14 cellular contexts compared by ENCODE assay signal in genomic region chr6:50819527-50819905, GRCh38. TPM values are rescaled to one million over a fixed set of nuclear protein-coding genes. Genes with fewer than 3 reads are reported as not detected.
DNase-seq lines count a peak whose midpoint lies in the region; ATAC-seq and TF ChIP-seq lines count a peak whose summit lies in the region.
"Had no signal": no experiment of that assay in that cellular context is flagged by ENCODE, and none has a peak within 500 bp of the region (broad histone marks: within the 10 kb centered on the region; RNA-seq: fewer than 3 reads in every experiment).

No MANE protein-coding gene starts in this region.

- H3K9me3 ChIP-seq in breast epithelium = no peaks in the 10 kb centered on the region
- H3K9me3 ChIP-seq in suprapubic skin = no peaks in the 10 kb centered on the region

- H3K27ac ChIP-seq in breast epithelium (peak overlapping the region; percentile 97 to 98), suprapubic skin (peak overlapping the region; percentile 89)

- intact Hi-C loops in activated CD4-positive, alpha-beta T cell treated with anti-CD3 and anti-CD28 coated beads, Interleukin-2, amount 10 ng/mL, durations not matched to agents 24 days and 14 days (cut with micrococcal nuclease) = loop anchor here (10.0 kb wide), 1 partner anchor 1035 kb away; no protein-coding TSS in a partner anchor
- intact Hi-C loops in breast epithelium (cut with DNase I; ENCODE audit: low total_unique reads) = loop anchor here (5.0 kb wide), 1 partner anchor 1143 kb away; no protein-coding TSS in a partner anchor

- H3K4me3 ChIP-seq in breast epithelium (peak overlapping the region; percentile 19 to 78 (median 63)), suprapubic skin (peak overlapping the region; percentile 54)

- no peaks in the 10 kb centered on the region for H3K36me3 Mint-ChIP-seq in activated CD4-positive, alpha-beta T cell treated with anti-CD3 and anti-CD28 coated beads, Interleukin-2, amount 10 ng/mL, durations not matched to agents 24 days and 14 days (ENCODE audit: low read depth)

- peaks cover 15% of the 10 kb centered on the region for H3K4me1 Mint-ChIP-seq in activated CD4-positive, alpha-beta T cell treated with anti-CD3 and anti-CD28 coated beads, Interleukin-2, amount 10 ng/mL, durations not matched to agents 24 days and 14 days

- H3K4me3 Mint-ChIP-seq in activated CD4-positive, alpha-beta T cell treated with anti-CD3 and anti-CD28 coated beads, Interleukin-2, amount 10 ng/mL, durations not matched to agents 24 days and 14 days = no peak overlapping the region
- H3K4me3 Mint-ChIP-seq: natural killer cell treated with Interleukin-12 subunit alpha and Interleukin-12 subunit beta and Interleukin-15 and Interleukin-18, amount 100 ng/mL, for 72 hours had no signal

- no peak for ATAC-seq in GM21528 (IDR thresholded peaks at IDR 0.05; ENCODE audit: low FRiP score, unreplicated experiment)
- ATAC-seq: natural killer cell treated with Interleukin-12 subunit alpha and Interleukin-12 subunit beta and Interleukin-15 and Interleukin-18, amount 100 ng/mL, for 72 hours had no signal

- TF ChIP-seq POLR2A in breast epithelium (IDR thresholded peaks at IDR 0.05) = no peak
- TF ChIP-seq POLR2A in suprapubic skin (IDR thresholded peaks at IDR 0.05) = no peak

- no peak overlapping the region for H3K27ac Mint-ChIP-seq in activated CD4-positive, alpha-beta T cell treated with anti-CD3 and anti-CD28 coated beads, Interleukin-2, amount 10 ng/mL, durations not matched to agents 24 days and 14 days
- H3K27ac Mint-ChIP-seq: natural killer cell treated with Interleukin-12 subunit alpha and Interleukin-12 subunit beta and Interleukin-15 and Interleukin-18, amount 100 ng/mL, for 72 hours had no signal

- H3K27me3 ChIP-seq in breast epithelium (peaks cover 2 to 25% of the 10 kb centered on the region in 2 donors), suprapubic skin (peaks cover 76% of the 10 kb centered on the region)

- H3K36me3 ChIP-seq in breast epithelium (no peaks in the 10 kb centered on the region), suprapubic skin (no peaks in the 10 kb centered on the region)

- H3K27me3 Mint-ChIP-seq in activated CD4-positive, alpha-beta T cell treated with anti-CD3 and anti-CD28 coated beads, Interleukin-2, amount 10 ng/mL, durations not matched to agents 24 days and 14 days = peaks cover 84% of the 10 kb centered on the region

- peak; percentile 57 for DNase-seq in activated CD4-positive, alpha-beta T cell treated with anti-CD3 and anti-CD28 coated beads, Interleukin-2, amount 10 ng/mL, durations not matched to agents 24 days and 14 days
- DNase-seq in activated CD4-positive, alpha-beta T cell treated with anti-CD3 and anti-CD28 coated beads for 4 hours = no peak
- DNase-seq in breast epithelium (ENCODE audit: low spot score in 2 of 2) (no peak), kidney tubule cell (ENCODE audit: low spot score) (peak; percentile 28), suprapubic skin (ENCODE audit: low spot score in 2 of 2) (peak in 1 of 2 donors; percentile 46), NAMALWA (ENCODE audit: low spot score) (no peak), 8988T (no peak)
- DNase-seq: activated naive CD4-positive, alpha-beta T cell treated with anti-CD3 and anti-CD28 coated beads, Interleukin-2, amount 50 U/mL, for 16 hours; GOT3; NCI-H524; T1000 had no signal

- under 1% methylated on average over 18 of the region's 44 CpGs for WGBS in suprapubic skin

- no peaks in the 10 kb centered on the region for H3K9me3 Mint-ChIP-seq in activated CD4-positive, alpha-beta T cell treated with anti-CD3 and anti-CD28 coated beads, Interleukin-2, amount 10 ng/mL, durations not matched to agents 24 days and 14 days
- H3K9me3 Mint-ChIP-seq: natural killer cell treated with Interleukin-12 subunit alpha and Interleukin-12 subunit beta and Interleukin-15 and Interleukin-18, amount 100 ng/mL, for 72 hours had no signal

- TF ChIP-seq CTCF in breast epithelium (IDR thresholded peaks at IDR 0.05) (no peak), suprapubic skin (IDR thresholded peaks at IDR 0.05) (no peak)

- no peaks in the 10 kb centered on the region for H3K4me1 ChIP-seq in breast epithelium
- H3K4me1 ChIP-seq in suprapubic skin = peaks cover 18% of the 10 kb centered on the region

- TF ChIP-seq EP300 in suprapubic skin (IDR thresholded peaks at IDR 0.05) = no peak

RNA-seq across cellular contexts. Expression of gene TFAP2B, which starts 0.8 kb away (rescaled TPM):
- total RNA-seq in activated CD4-positive, alpha-beta T cell treated with anti-CD3 and anti-CD28 coated beads, Interleukin-2, amount 10 ng/mL, durations not matched to agents 24 days and 14 days = not detected in 2 replicates
- total RNA-seq in breast epithelium (10 to 100 TPM in 2 of 3 donors, under 1 TPM in 1; under 0.01 to 25.0 (median 14.4) TPM), suprapubic skin (1 to 10 TPM; 4.3 to 9.0 (median 8.2) TPM)
- total RNA-seq: HT-29; natural killer cell treated with Interleukin-12 subunit alpha and Interleukin-12 subunit beta and Interleukin-15 and Interleukin-18, amount 100 ng/mL, for 72 hours had no signal

Comparison
In these comparisons a context has a peak if more than half of its experiments do, and no peak if none do; other contexts are left out.
1. DNase-seq: peak in activated CD4-positive, alpha-beta T cell treated with anti-CD3 and anti-CD28 coated beads, Interleukin-2, amount 10 ng/mL, durations not matched to agents 24 days and 14 days (single experiment) and kidney tubule cell (single experiment); none in activated CD4-positive, alpha-beta T cell treated with anti-CD3 and anti-CD28 coated beads for 4 hours (0 of 2), breast epithelium (0 of 2), NAMALWA (single experiment) and 8988T (single experiment).